In genomic region chr12:112419269-112420133, GRCh38 we compare ENCODE assay signal across 1 cellular context.
TF ChIP-seq lines count a peak whose summit lies in the region.

No MANE protein-coding gene starts in this region.

TF ChIP-seq in HepG2, 621 proteins besides CTCF, POLR2A, EP300 and RAD21 (continued from another document and continues in another):
- TF ChIP-seq LRRFIP1 (CRISPR knock-in tag; conservative IDR thresholded peaks at IDR 0.05) (no peak), TCF7 (IDR thresholded peaks at IDR 0.05; ENCODE audit: low read depth) (no peak), BHLHE40 (IDR thresholded peaks at IDR 0.05; ENCODE audit: low read length) (peak; percentile 64; the same call in 1 of the 2 replicates), ZBTB44 (CRISPR knock-in tag; IDR thresholded peaks at IDR 0.05) (no peak), RELA (CRISPR knock-in tag; IDR thresholded peaks at IDR 0.05) (no peak), CEBPG (CRISPR knock-in tag; IDR thresholded peaks at IDR 0.05) (peak; percentile 57), ZNF318 (CRISPR knock-in tag; IDR thresholded peaks at IDR 0.05) (no peak), ZNF710 (CRISPR knock-in tag; IDR thresholded peaks at IDR 0.05; ENCODE audit: borderline replicate concordance) (no peak), ZNF564 (CRISPR knock-in tag; IDR thresholded peaks at IDR 0.05) (peak; percentile 14), ZNF619 (CRISPR knock-in tag; IDR thresholded peaks at IDR 0.05) (no peak), HOXA9 (CRISPR knock-in tag; IDR thresholded peaks at IDR 0.05; ENCODE audit: borderline replicate concordance) (no peak), GRHL1 (CRISPR knock-in tag; conservative IDR thresholded peaks at IDR 0.05) (no peak), ATF2 (CRISPR knock-in tag; IDR thresholded peaks at IDR 0.05) (0 out of 2 replicates have a peak, but pooled peaks have one; percentile 20), KDM1A (CRISPR knock-in tag; IDR thresholded peaks at IDR 0.05) (peak; percentile 40; the same call in 1 of the 2 replicates), MXD4 (CRISPR knock-in tag; IDR thresholded peaks at IDR 0.05) (no peak; the same call in 1 of the 2 replicates), GATA4 (IDR thresholded peaks at IDR 0.05; ENCODE audit: borderline replicate concordance, low read depth) (no peak), ZNF501 (CRISPR knock-in tag; IDR thresholded peaks at IDR 0.05) (no peak), FOSL2 (CRISPR knock-in tag; IDR thresholded peaks at IDR 0.05) (peak; percentile 54; the same call in 1 of the 2 replicates), RNF219 (CRISPR knock-in tag; IDR thresholded peaks at IDR 0.05) (0 out of 2 replicates have a peak, but pooled peaks have one; percentile 43), AHDC1 (CRISPR knock-in tag; IDR thresholded peaks at IDR 0.05; ENCODE audit: borderline replicate concordance) (no peak), ZNF543 (CRISPR knock-in tag; IDR thresholded peaks at IDR 0.05) (no peak), ZNF124 (CRISPR knock-in tag; IDR thresholded peaks at IDR 0.05) (no peak), HNRNPK (IDR thresholded peaks at IDR 0.05; ENCODE audit: low read depth, low read length, poor library complexity, severe bottlenecking) (no peak), FOXM1 (CRISPR knock-in tag; IDR thresholded peaks at IDR 0.05) (no peak), TARDBP (CRISPR knock-in tag; IDR thresholded peaks at IDR 0.05) (no peak), PAF1 (CRISPR knock-in tag; IDR thresholded peaks at IDR 0.05) (no peak)
